ENCODE assay signal across 8 cellular contexts in the genomic region with DNA sequence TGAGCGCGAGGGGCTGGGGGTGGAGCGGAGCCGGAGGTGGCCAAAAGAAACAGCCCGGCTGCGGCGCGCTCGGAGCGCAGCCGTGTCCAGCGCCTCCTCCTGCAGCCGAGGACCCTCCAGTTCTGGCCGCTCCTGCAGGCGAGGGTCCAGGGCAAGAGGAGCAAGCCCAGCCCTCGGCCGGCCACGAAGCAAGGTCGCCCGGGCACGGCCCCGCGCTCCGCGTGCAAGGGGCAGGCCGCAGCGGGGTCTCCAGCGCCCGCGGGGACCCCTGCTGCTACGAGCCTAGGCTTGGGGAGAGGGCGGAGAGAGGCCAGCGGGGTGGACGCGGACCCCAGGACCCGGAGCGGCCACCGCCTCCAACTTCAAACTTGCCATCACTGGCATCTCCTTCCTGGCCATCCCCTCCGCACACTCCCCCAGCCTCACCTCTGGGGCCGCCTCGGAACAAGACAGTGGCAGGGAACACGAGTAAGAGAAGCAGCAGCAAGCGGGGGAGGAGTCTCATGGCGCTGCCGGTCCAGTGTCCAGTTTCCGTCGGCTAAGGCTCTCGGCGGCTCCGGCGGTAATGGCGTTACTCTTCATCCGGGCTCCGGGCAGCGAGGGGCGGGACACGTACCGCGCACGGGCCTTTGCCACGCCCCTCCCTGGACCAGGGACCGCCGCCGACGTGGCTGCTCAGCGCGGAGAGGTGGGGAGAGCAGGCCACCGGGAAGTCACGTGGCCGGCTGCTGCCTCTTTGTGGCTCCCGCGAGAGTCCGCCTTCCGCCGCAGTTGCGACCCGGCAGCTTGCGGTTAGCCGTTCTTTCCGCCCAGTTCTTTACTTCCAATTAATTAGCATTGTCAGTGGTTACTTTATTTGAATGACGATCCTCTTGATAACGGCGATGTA. TPM values are rescaled to one million over a fixed set of nuclear protein-coding genes. Genes with fewer than 3 reads are reported as not detected.
DNase-seq lines count a peak whose midpoint lies in the region; ATAC-seq and TF ChIP-seq lines count a peak whose summit lies in the region.

Gene SSR1 (minus strand): TSS at position 584 of the 889 bp plus-strand sequence. CDS start 79 bp downstream, at position 505.

- peak within 1 kb of the TSS; percentile 95 to 96 (median 96) for H3K9ac ChIP-seq in skeletal muscle tissue (ENCODE audit: low read depth in 1 of 3, low read length in 3 of 3)

- H3K79me2 ChIP-seq in ACC112 (ENCODE audit: control insufficient read depth, insufficient read depth, low read length, unreplicated experiment): peaks cover 48% of the 10 kb centered on the region

- TF ChIP-seq POLR2A in breast epithelium (IDR thresholded peaks at IDR 0.05): peak; percentile 51

- H3K27me3 ChIP-seq in ACC112 (ENCODE audit: insufficient read depth, low read length) (no peaks in the 10 kb centered on the region), breast epithelium (no peaks in the 10 kb centered on the region), skeletal muscle tissue (ENCODE audit: control insufficient read depth in 3 of 3, insufficient read depth in 3 of 3, low read length in 3 of 3) (no peaks in the 10 kb centered on the region)

- H3K9me3 ChIP-seq in breast epithelium (no peaks in the 10 kb centered on the region), iPS-18c (ENCODE audit: control insufficient read depth, insufficient read depth, low read length) (no peaks in the 10 kb centered on the region), skeletal muscle tissue (ENCODE audit: control insufficient read depth in 3 of 3, low read length in 3 of 3) (no peaks in the 10 kb centered on the region)

- intact Hi-C loops in breast epithelium (cut with DNase I; ENCODE audit: low total_unique reads): no loop called here

- ATAC-seq in GM18870 (IDR thresholded peaks at IDR 0.05; ENCODE audit: unreplicated experiment) (peak; percentile 83), HG03135 (IDR thresholded peaks at IDR 0.05; ENCODE audit: unreplicated experiment) (peak; percentile 97)

- H3K4me1 ChIP-seq in ACC112 (ENCODE audit: control insufficient read depth, insufficient read depth, low read length, unreplicated experiment): peaks cover 25% of the 10 kb centered on the region
- peaks cover 0 to 5% of the 10 kb centered on the region in 2 donors for H3K4me1 ChIP-seq in breast epithelium
- H3K4me1 ChIP-seq in skeletal muscle tissue (ENCODE audit: control insufficient read depth in 3 of 3, insufficient read depth in 3 of 3, low read length in 3 of 3): peaks cover 5 to 18% (median 17%) of the 10 kb centered on the region in 3 donors

- no peak for TF ChIP-seq CTCF in VCaP (conservative IDR thresholded peaks at IDR 0.05)
- peak in 1 of 3 donors; percentile 5 for TF ChIP-seq CTCF in breast epithelium (IDR thresholded peaks at IDR 0.05)

- DNase-seq in NCI-H2196 treated with DMSO at 0.1 percent for 48 hours (lab: John Stamatoyannopoulos, UW; ENCODE audit: unreplicated experiment): peak; percentile 97
- DNase-seq in breast epithelium (ENCODE audit: low spot score in 2 of 2): peak; percentile 96 to 97

- H3K27ac ChIP-seq in ACC112 (ENCODE audit: low read depth, low read length): peak within 1 kb of the TSS; percentile 65
- peak within 1 kb of the TSS; percentile 72 for H3K27ac ChIP-seq in VCaP
- peak within 1 kb of the TSS; percentile 93 to 97 for H3K27ac ChIP-seq in breast epithelium
- H3K27ac ChIP-seq in skeletal muscle tissue (ENCODE audit: low read depth, low read length): peak within 1 kb of the TSS; percentile 90

- H3K4me3 ChIP-seq in ACC112 (ENCODE audit: low read depth, low read length) (peak within 1 kb of the TSS; percentile 98), breast epithelium (peak within 1 kb of the TSS; percentile 86 to 100 (median 92)), iPS-18c (ENCODE audit: insufficient read depth, low read depth, low read length) (peak within 1 kb of the TSS; percentile 97), skeletal muscle tissue (ENCODE audit: low read length in 3 of 3) (peak within 1 kb of the TSS; percentile 93 to 100 (median 97))

- peak within 1 kb of the TSS; percentile 89 for H2AFZ ChIP-seq in ACC112 (ENCODE audit: low read length, unreplicated experiment)

- H3K36me3 ChIP-seq in ACC112 (ENCODE audit: insufficient read depth, low read length) (peaks cover 12% of the 10 kb centered on the region), breast epithelium (no peaks in the 10 kb centered on the region), skeletal muscle tissue (ENCODE audit: control insufficient read depth in 3 of 3, insufficient read depth in 3 of 3, low read length in 3 of 3) (peaks cover 9 to 19% (median 16%) of the 10 kb centered on the region in 3 donors)

RNA-seq across cellular contexts. Expression of gene SSR1, which starts in this region (rescaled TPM):
- 10 to 100 TPM; 52.2 to 53.6 (median 53.4) TPM for total RNA-seq in breast epithelium
- total RNA-seq in skeletal muscle tissue: 20.4 TPM

Comparison
In these comparisons a context has a peak if more than half of its experiments do, and no peak if none do; other contexts are left out.
1. Peak in every context shown above with its lines: DNase-seq, ATAC-seq, H3K4me3 ChIP-seq and H3K27ac ChIP-seq.